8 cellular contexts compared by ENCODE assay signal in the genomic region with DNA sequence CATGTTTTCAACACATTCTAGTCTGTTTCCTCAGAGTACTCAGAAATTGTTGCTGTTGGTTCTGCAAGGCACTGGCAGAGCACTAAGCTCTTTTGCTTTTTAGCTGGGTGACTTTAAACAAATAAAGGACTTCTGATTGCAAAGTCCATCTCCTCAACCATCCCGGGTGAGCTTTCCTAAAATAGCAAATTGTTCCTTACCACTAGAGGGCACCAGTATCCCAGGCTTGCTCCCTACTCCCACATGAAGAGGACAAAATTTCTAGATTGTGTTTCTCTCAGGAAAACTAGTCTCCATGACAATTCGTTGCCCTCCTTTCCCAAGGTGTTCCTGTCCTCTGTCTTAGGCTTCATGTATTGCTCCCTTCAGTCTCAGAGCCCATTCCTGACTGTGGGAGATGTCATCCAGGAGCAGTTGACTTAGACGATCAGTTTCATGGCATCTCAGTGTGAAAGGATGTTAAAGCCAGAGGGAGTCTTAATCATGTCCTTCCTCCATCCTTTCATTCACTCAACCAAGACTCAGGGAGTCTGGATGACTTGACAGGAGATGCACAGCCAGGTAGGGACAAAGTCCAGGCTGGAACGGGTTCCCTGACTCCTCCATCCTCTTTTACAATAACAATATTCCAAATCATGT. TPM values are rescaled to one million over a fixed set of nuclear protein-coding genes. Genes with fewer than 3 reads are reported as not detected.
DNase-seq lines count a peak whose midpoint lies in the region; ATAC-seq, FAIRE-seq and TF ChIP-seq lines count a peak whose summit lies in the region.

No MANE protein-coding gene starts in this region.

- no peaks in the 10 kb centered on the region for H3K36me3 ChIP-seq in psoas muscle (ENCODE audit: insufficient read depth in 1 of 2, low read depth in 1 of 2)

- peaks cover 18% of the 10 kb centered on the region for H3K27me3 Mint-ChIP-seq in CD4-positive, alpha-beta T cell

- no peaks in the 10 kb centered on the region for H3K4me1 ChIP-seq in psoas muscle

- no peaks in the 10 kb centered on the region for H3K36me3 Mint-ChIP-seq in CD4-positive, alpha-beta T cell (ENCODE audit: low read depth)

- H3K9me3 Mint-ChIP-seq in CD4-positive, alpha-beta T cell = no peaks in the 10 kb centered on the region

- H3K27me3 ChIP-seq in CD4-positive, alpha-beta T cell (ENCODE audit: control insufficient read depth, insufficient read depth, low read length) = no peaks in the 10 kb centered on the region
- peaks cover 0 to 7% (median 0%) of the 10 kb centered on the region in 3 donors for H3K27me3 ChIP-seq in psoas muscle (ENCODE audit: insufficient read depth in 3 of 3, low read length in 2 of 3)

- no peak for FAIRE-seq in H54 (lab: Jason Lieb, UNC)

- TF ChIP-seq POLR2A in H54 (IDR thresholded peaks at IDR 0.05; ENCODE audit: low read depth, low read length) = no peak

- H3K27ac Mint-ChIP-seq in CD4-positive, alpha-beta T cell = no peak overlapping the region

- 35 to 36% (median 35%) methylated on average over 4 of the region's 4 CpGs for WGBS in psoas muscle, 3 donors

- peak; percentile 62 for TF ChIP-seq CTCF in CD4-positive, alpha-beta T cell (IDR thresholded peaks at IDR 0.05)
- peak; percentile 80 for TF ChIP-seq CTCF in foreskin fibroblast (IDR thresholded peaks at IDR 0.05; ENCODE audit: low read depth, low read length)
- peak; percentile 65 for TF ChIP-seq CTCF in psoas muscle (IDR thresholded peaks at IDR 0.05)

- CTCF ChIA-PET in CD4-positive, alpha-beta T cell (lab: Charles Lee) = interaction anchor here (0.6 to 2.4 kb wide), 2 partner anchors 36 to 105 kb away, joined by 5 read pairs; no protein-coding TSS in a partner anchor

- no peaks in the 10 kb centered on the region for H3K9me3 ChIP-seq in CD4-positive, alpha-beta T cell (ENCODE audit: control insufficient read depth, low read length)
- H3K9me3 ChIP-seq in psoas muscle = no peaks in the 10 kb centered on the region

- ATAC-seq in CD4-positive, alpha-beta T cell (ENCODE audit: poor library complexity) = no peak
- ATAC-seq in psoas muscle (peak in 2 of 4 donors; percentile 40 to 50), HG03108 (IDR thresholded peaks at IDR 0.05; ENCODE audit: unreplicated experiment) (no peak), HG03442 (IDR thresholded peaks at IDR 0.05; ENCODE audit: unreplicated experiment) (no peak)

- H3K27ac ChIP-seq in CD4-positive, alpha-beta T cell (ENCODE audit: low read depth, low read length) = no peak overlapping the region
- no peak overlapping the region for H3K27ac ChIP-seq in psoas muscle

- H3K4me3 ChIP-seq in foreskin fibroblast (ENCODE audit: low read depth in 1 of 2, low read length in 2 of 2) (no peak overlapping the region), psoas muscle (no peak overlapping the region)

- no peak overlapping the region for H3K4me3 Mint-ChIP-seq in CD4-positive, alpha-beta T cell

- intact Hi-C loops in CD4-positive, alpha-beta T cell (cut with DNase I, micrococcal nuclease) = no loop called here
- intact Hi-C loops in psoas muscle (cut with DNase I) = no loop called here

- DNase-seq in CD4-positive, alpha-beta T cell = no peak
- peak; percentile 24 for DNase-seq in H54 (ENCODE audit: insufficient read length, low spot score)
- DNase-seq in RPMI7951 (ENCODE audit: low read depth) = peak; percentile 23
- peak; percentile 32 to 72 for DNase-seq in foreskin fibroblast
- no peak for DNase-seq in psoas muscle
- no peak for DNase-seq in NCI-H774 (lab: John Stamatoyannopoulos, UW)

- POLR2A ChIA-PET in CD4-positive, alpha-beta T cell (lab: Charles Lee) = interaction anchor here (0.7 to 1.8 kb wide), 2 partner anchors 39 to 105 kb away, joined by 3 to 6 read pairs; no protein-coding TSS in a partner anchor

- H3K4me1 Mint-ChIP-seq in CD4-positive, alpha-beta T cell (ENCODE audit: low read depth) = peaks cover 31% of the 10 kb centered on the region

RNA-seq across cellular contexts. Expression of a gene that starts 23.8 kb away (rescaled TPM):
- not detected for total RNA-seq in CD4-positive, alpha-beta T cell
- not detected in 2 replicates for total RNA-seq in RPMI7951 (2014; rRNA removed; shearing (Covaris generic))
- total RNA-seq in psoas muscle = not detected
- polyA plus RNA-seq in psoas muscle = under 1 TPM in 1 of 3 donors, not detected in 2; 0.17 TPM

RNA-seq across cellular contexts. Expression of a gene that starts 30.8 kb away (rescaled TPM):
- total RNA-seq in CD4-positive, alpha-beta T cell = under 1 TPM in 1 of 2 experiments, not detected in 1; 0.11 TPM
- not detected in 2 replicates for total RNA-seq in RPMI7951 (2014; rRNA removed; shearing (Covaris generic))
- not detected for total RNA-seq in psoas muscle
- polyA plus RNA-seq in psoas muscle = under 1 TPM in 1 of 3 donors, not detected in 2; 0.01 TPM

Comparison
In these comparisons a context has a peak if more than half of its experiments do, and no peak if none do; other contexts are left out.
1. DNase-seq: peak in H54 (single experiment), RPMI7951 (single experiment) and foreskin fibroblast (2 of 2); none in CD4-positive, alpha-beta T cell (0 of 10), psoas muscle (0 of 2) and NCI-H774 (single experiment).
2. Peak in every context shown above with its lines, with median percentiles within 50 percentile points of each other: CTCF ChIP-seq.